In the genomic region with DNA sequence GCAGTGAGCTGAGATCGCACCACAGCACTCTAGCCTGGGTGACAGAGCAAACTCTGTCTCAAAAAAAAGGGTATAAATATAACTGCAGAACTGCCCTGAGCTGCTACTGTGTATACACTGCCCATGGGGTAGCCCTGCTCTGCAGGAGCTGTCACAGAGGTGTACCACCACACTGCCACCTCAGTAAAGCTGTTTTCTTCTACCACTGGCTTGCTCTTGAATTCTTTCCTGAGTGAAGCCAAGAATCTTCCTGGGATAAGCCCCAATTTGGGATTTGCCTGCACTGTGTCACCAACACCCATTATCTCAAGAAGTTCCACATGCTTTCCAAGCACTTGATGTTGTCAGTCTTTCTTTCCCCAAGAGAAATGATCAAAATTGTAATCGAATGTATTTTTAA, we compare ENCODE assay signal across 36 cellular contexts. TPM values are rescaled to one million over a fixed set of nuclear protein-coding genes. Genes with fewer than 3 reads are reported as not detected.
"Had no signal": no experiment of that assay in that cellular context is flagged by ENCODE, and none has a peak within 500 bp of the region (broad histone marks: within the 10 kb centered on the region; RNA-seq: fewer than 3 reads in every experiment).

No MANE protein-coding gene starts in this region.

- H3K27me3 Mint-ChIP-seq: dendritic cell treated with granulocyte-macrophage colony-stimulating factor and Interleukin-4, amounts not matched to agents 40 ng/mL and 50 ng/mL, for 4 days had no signal

- H3K9me3 ChIP-seq: adrenal gland, body of pancreas had no signal

- H3K4me1 ChIP-seq: adrenal gland, body of pancreas had no signal

- H3K27me3 ChIP-seq: adrenal gland, body of pancreas, dorsolateral prefrontal cortex had no signal

- ATAC-seq: activated CD4-positive, alpha-beta T cell treated with anti-CD3 and anti-CD28 coated beads for 36 hours; activated CD8-positive, alpha-beta memory T cell treated with anti-CD3 and anti-CD28 coated beads, Interleukin-2, amount 10 ng/mL, durations not matched to agents 7 days and 5 days; activated CD8-positive, alpha-beta T cell treated with anti-CD3 and anti-CD28 coated beads, Interleukin-2, amount 10 ng/mL, durations not matched to agents 7 days and 5 days; activated T-cell treated with anti-CD3 and anti-CD28 coated beads, Interleukin-2, amount 50 U/mL, for 72 hours; body of pancreas; T-helper 17 cell had no signal

- DNase-seq: activated CD4-positive, alpha-beta memory T cell treated with anti-CD3 and anti-CD28 coated beads for 36 hours; activated CD4-positive, alpha-beta T cell treated with anti-CD3 and anti-CD28 coated beads for 36 hours; activated CD4-positive, alpha-beta T cell treated with anti-CD3 and anti-CD28 coated beads, Interleukin-2, amount 10 ng/mL, durations not matched to agents 24 days and 14 days; activated CD4-positive, CD25-positive, alpha-beta regulatory T cell; activated CD4-positive, CD25-positive, alpha-beta regulatory T cell treated with anti-CD3 and anti-CD28 coated beads, Interleukin-2, amount 50 U/mL, for 72 hours; activated CD8-positive, alpha-beta memory T cell treated with anti-CD3 and anti-CD28 coated beads, Interleukin-2, amount 10 ng/mL, durations not matched to agents 7 days and 5 days; activated CD8-positive, alpha-beta memory T cell treated with anti-CD3 and anti-CD28 coated beads, Interleukin-2, amount 50 U/mL, for 48 hours; activated CD8-positive, alpha-beta T cell treated with anti-CD3 and anti-CD28 coated beads, Interleukin-2, amount 10 ng/mL, durations not matched to agents 7 days and 5 days; activated gamma-delta T cell treated with Interleukin-2 at 50 U/mL for 16 hours; activated naive CD4-positive, alpha-beta T cell treated with anti-CD3 and anti-CD28 coated beads, Interleukin-2, amount 50 U/mL, for 16 hours; activated naive CD4-positive, alpha-beta T cell treated with Interleukin-2 at 50 U/mL for 16 hours; activated T-cell treated with anti-CD3 and anti-CD28 coated beads for 4 hours; activated T-cell treated with anti-CD3 and anti-CD28 coated beads, Interleukin-2, amount 50 U/mL, for 24 hours; activated T-cell treated with anti-CD3 and anti-CD28 coated beads, Interleukin-2, amount 50 U/mL, for 72 hours; adrenal gland; amygdala; aorta; body of pancreas; dorsolateral prefrontal cortex; effector memory CD4-positive, alpha-beta T cell; endodermal cell; foreskin fibroblast; head of caudate nucleus; T-helper 1 cell; T-helper 17 cell; T1000 had no signal

- FAIRE-seq: frontal cortex had no signal

- H3K36me3 Mint-ChIP-seq: activated CD4-positive, alpha-beta memory T cell treated with anti-CD3 and anti-CD28 coated beads for 36 hours; activated CD8-positive, alpha-beta memory T cell treated with anti-CD3 and anti-CD28 coated beads, Interleukin-2, amount 10 ng/mL, durations not matched to agents 7 days and 5 days; activated naive CD8-positive, alpha-beta T cell had no signal

- H3K4me3 Mint-ChIP-seq: activated CD4-positive, alpha-beta memory T cell treated with anti-CD3 and anti-CD28 coated beads for 36 hours; activated CD4-positive, alpha-beta T cell treated with anti-CD3 and anti-CD28 coated beads for 36 hours; activated CD4-positive, alpha-beta T cell treated with anti-CD3 and anti-CD28 coated beads, Interleukin-2, amount 10 ng/mL, durations not matched to agents 24 days and 14 days; activated CD8-positive, alpha-beta memory T cell treated with anti-CD3 and anti-CD28 coated beads, Interleukin-2, amount 10 ng/mL, durations not matched to agents 7 days and 5 days; activated CD8-positive, alpha-beta T cell treated with anti-CD3 and anti-CD28 coated beads, Interleukin-2, amount 10 ng/mL, durations not matched to agents 7 days and 5 days; activated naive CD8-positive, alpha-beta T cell; activated T-cell treated with anti-CD3 and anti-CD28 coated beads, Interleukin-2, amount 50 U/mL, for 24 hours; activated T-cell treated with anti-CD3 and anti-CD28 coated beads, Interleukin-2, amount 50 U/mL, for 72 hours; central memory CD8-positive, alpha-beta T cell; dendritic cell treated with granulocyte-macrophage colony-stimulating factor and Interleukin-4, amounts not matched to agents 40 ng/mL and 50 ng/mL, for 4 days; endodermal cell; T-helper 17 cell; T-helper 2 cell treated with Interferon-gamma antibody and Interleukin-4, amounts not matched to agents 5 μg/mL and 100 μg/mL, for 36 hours had no signal

- H3K27ac Mint-ChIP-seq: activated CD4-positive, alpha-beta memory T cell treated with anti-CD3 and anti-CD28 coated beads for 36 hours; activated CD4-positive, alpha-beta T cell treated with anti-CD3 and anti-CD28 coated beads for 36 hours; activated CD4-positive, alpha-beta T cell treated with anti-CD3 and anti-CD28 coated beads, Interleukin-2, amount 10 ng/mL, durations not matched to agents 24 days and 14 days; activated CD8-positive, alpha-beta memory T cell treated with anti-CD3 and anti-CD28 coated beads, Interleukin-2, amount 10 ng/mL, durations not matched to agents 7 days and 5 days; activated CD8-positive, alpha-beta T cell treated with anti-CD3 and anti-CD28 coated beads, Interleukin-2, amount 10 ng/mL, durations not matched to agents 7 days and 5 days; activated naive CD8-positive, alpha-beta T cell; activated T-cell treated with anti-CD3 and anti-CD28 coated beads, Interleukin-2, amount 50 U/mL, for 24 hours; activated T-cell treated with anti-CD3 and anti-CD28 coated beads, Interleukin-2, amount 50 U/mL, for 72 hours; dendritic cell treated with granulocyte-macrophage colony-stimulating factor and Interleukin-4, amounts not matched to agents 40 ng/mL and 50 ng/mL, for 4 days; endodermal cell; T-helper 17 cell; T-helper 2 cell treated with Interferon-gamma antibody and Interleukin-4, amounts not matched to agents 5 μg/mL and 100 μg/mL, for 36 hours had no signal

- H3K4me3 ChIP-seq: adrenal gland, body of pancreas, coronary artery, dorsolateral prefrontal cortex had no signal

- H3K9me3 Mint-ChIP-seq: activated CD4-positive, alpha-beta memory T cell treated with anti-CD3 and anti-CD28 coated beads for 36 hours; activated CD4-positive, alpha-beta T cell treated with anti-CD3 and anti-CD28 coated beads, Interleukin-2, amount 10 ng/mL, durations not matched to agents 24 days and 14 days; activated T-cell treated with anti-CD3 and anti-CD28 coated beads, Interleukin-2, amount 50 U/mL, for 24 hours; activated T-cell treated with anti-CD3 and anti-CD28 coated beads, Interleukin-2, amount 50 U/mL, for 72 hours; central memory CD8-positive, alpha-beta T cell; dendritic cell treated with granulocyte-macrophage colony-stimulating factor and Interleukin-4, amounts not matched to agents 40 ng/mL and 50 ng/mL, for 4 days; endodermal cell; T-helper 2 cell treated with Interferon-gamma antibody and Interleukin-4, amounts not matched to agents 5 μg/mL and 100 μg/mL, for 36 hours had no signal

- H3K27ac ChIP-seq: adrenal gland, coronary artery, dorsolateral prefrontal cortex had no signal

- H3K36me3 ChIP-seq: adrenal gland had no signal

- H3K4me1 Mint-ChIP-seq: activated CD4-positive, alpha-beta T cell treated with anti-CD3 and anti-CD28 coated beads for 36 hours; activated CD4-positive, alpha-beta T cell treated with anti-CD3 and anti-CD28 coated beads, Interleukin-2, amount 10 ng/mL, durations not matched to agents 24 days and 14 days; activated CD8-positive, alpha-beta memory T cell treated with anti-CD3 and anti-CD28 coated beads, Interleukin-2, amount 10 ng/mL, durations not matched to agents 7 days and 5 days; central memory CD8-positive, alpha-beta T cell; T-helper 17 cell had no signal

RNA-seq across cellular contexts. Expression of a gene that starts 56.8 kb away (rescaled TPM):
- total RNA-seq: activated CD4-positive, alpha-beta memory T cell treated with anti-CD3 and anti-CD28 coated beads for 36 hours; activated CD4-positive, alpha-beta T cell treated with anti-CD3 and anti-CD28 coated beads for 36 hours; activated CD4-positive, alpha-beta T cell treated with anti-CD3 and anti-CD28 coated beads, Interleukin-2, amount 10 ng/mL, durations not matched to agents 24 days and 14 days; activated CD8-positive, alpha-beta memory T cell treated with anti-CD3 and anti-CD28 coated beads for 36 hours; activated CD8-positive, alpha-beta memory T cell treated with anti-CD3 and anti-CD28 coated beads, Interleukin-2, amount 10 ng/mL, durations not matched to agents 7 days and 5 days; activated CD8-positive, alpha-beta T cell treated with anti-CD3 and anti-CD28 coated beads, Interleukin-2, amount 10 ng/mL, durations not matched to agents 7 days and 5 days; activated T-cell treated with anti-CD3 and anti-CD28 coated beads, Interleukin-2, amount 50 U/mL, for 72 hours; body of pancreas; cerebellum; endodermal cell; epithelial cell of proximal tubule; esophagus mucosa; T-helper 17 cell had no signal
